ENCODE assay signal across 1 cellular context in the genomic region with DNA sequence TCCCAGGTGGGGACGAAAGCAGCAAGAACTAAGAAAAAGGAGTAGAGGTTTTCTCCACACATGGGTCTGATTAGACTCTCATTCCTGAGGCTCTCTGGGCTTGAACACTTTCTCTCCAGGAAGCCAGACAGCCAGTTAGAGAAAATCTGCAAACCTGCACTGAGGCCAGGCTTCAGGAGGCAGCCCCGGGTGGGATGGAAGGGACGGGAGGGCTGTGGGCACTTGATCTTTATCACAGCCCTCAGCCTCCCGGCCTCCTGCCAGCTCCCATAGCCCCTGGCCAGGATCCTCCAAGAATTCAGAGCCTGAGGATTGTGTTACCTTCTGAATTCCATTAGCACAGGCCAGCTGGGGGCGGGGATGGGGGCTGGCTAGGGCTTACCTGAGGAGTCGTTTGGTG.
TF ChIP-seq lines count a peak whose summit lies in the region.

No MANE protein-coding gene starts in this region.

TF ChIP-seq in GM23338, 12 proteins besides CTCF, POLR2A, EP300 and RAD21 (continued from another document):
- TF ChIP-seq, protein P1, sequence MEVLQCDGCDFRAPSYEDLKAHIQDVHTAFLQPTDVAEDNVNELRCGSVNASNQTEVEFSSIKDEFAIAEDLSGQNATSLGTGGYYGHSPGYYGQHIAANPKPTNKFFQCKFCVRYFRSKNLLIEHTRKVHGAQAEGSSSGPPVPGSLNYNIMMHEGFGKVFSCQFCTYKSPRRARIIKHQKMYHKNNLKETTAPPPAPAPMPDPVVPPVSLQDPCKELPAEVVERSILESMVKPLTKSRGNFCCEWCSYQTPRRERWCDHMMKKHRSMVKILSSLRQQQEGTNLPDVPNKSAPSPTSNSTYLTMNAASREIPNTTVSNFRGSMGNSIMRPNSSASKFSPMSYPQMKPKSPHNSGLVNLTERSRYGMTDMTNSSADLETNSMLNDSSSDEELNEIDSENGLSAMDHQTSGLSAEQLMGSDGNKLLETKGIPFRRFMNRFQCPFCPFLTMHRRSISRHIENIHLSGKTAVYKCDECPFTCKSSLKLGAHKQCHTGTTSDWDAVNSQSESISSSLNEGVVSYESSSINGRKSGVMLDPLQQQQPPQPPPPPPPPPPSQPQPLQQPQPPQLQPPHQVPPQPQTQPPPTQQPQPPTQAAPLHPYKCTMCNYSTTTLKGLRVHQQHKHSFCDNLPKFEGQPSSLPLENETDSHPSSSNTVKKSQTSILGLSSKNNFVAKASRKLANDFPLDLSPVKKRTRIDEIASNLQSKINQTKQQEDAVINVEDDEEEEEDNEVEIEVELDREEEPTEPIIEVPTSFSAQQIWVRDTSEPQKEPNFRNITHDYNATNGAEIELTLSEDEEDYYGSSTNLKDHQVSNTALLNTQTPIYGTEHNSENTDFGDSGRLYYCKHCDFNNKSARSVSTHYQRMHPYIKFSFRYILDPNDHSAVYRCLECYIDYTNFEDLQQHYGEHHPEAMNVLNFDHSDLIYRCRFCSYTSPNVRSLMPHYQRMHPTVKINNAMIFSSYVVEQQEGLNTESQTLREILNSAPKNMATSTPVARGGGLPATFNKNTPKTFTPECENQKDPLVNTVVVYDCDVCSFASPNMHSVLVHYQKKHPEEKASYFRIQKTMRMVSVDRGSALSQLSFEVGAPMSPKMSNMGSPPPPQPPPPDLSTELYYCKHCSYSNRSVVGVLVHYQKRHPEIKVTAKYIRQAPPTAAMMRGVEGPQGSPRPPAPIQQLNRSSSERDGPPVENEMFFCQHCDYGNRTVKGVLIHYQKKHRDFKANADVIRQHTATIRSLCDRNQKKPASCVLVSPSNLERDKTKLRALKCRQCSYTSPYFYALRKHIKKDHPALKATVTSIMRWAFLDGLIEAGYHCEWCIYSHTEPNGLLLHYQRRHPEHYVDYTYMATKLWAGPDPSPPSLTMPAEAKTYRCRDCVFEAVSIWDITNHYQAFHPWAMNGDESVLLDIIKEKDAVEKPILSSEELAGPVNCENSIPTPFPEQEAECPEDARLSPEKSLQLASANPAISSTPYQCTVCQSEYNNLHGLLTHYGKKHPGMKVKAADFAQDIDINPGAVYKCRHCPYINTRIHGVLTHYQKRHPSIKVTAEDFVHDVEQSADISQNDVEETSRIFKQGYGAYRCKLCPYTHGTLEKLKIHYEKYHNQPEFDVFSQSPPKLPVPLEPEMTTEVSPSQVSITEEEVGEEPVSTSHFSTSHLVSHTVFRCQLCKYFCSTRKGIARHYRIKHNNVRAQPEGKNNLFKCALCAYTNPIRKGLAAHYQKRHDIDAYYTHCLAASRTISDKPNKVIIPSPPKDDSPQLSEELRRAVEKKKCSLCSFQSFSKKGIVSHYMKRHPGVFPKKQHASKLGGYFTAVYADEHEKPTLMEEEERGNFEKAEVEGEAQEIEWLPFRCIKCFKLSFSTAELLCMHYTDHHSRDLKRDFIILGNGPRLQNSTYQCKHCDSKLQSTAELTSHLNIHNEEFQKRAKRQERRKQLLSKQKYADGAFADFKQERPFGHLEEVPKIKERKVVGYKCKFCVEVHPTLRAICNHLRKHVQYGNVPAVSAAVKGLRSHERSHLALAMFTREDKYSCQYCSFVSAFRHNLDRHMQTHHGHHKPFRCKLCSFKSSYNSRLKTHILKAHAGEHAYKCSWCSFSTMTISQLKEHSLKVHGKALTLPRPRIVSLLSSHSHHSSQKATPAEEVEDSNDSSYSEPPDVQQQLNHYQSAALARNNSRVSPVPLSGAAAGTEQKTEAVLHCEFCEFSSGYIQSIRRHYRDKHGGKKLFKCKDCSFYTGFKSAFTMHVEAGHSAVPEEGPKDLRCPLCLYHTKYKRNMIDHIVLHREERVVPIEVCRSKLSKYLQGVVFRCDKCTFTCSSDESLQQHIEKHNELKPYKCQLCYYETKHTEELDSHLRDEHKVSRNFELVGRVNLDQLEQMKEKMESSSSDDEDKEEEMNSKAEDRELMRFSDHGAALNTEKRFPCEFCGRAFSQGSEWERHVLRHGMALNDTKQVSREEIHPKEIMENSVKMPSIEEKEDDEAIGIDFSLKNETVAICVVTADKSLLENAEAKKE (CRISPR knock-in tag; IDR thresholded peaks at IDR 0.05), result no peak
- no peak for TF ChIP-seq NANOG (IDR thresholded peaks at IDR 0.05; ENCODE audit: borderline replicate concordance)
- TF ChIP-seq JUNB (IDR thresholded peaks at IDR 0.05; ENCODE audit: unreplicated experiment), result no peak
- TF ChIP-seq ZNF114 (CRISPR knock-in tag; IDR thresholded peaks at IDR 0.05), result no peak
- TF ChIP-seq ZNF331 (CRISPR knock-in tag; IDR thresholded peaks at IDR 0.05; ENCODE audit: low read depth), result no peak
- no peak for TF ChIP-seq POLR2AphosphoS5 (IDR thresholded peaks at IDR 0.05; ENCODE audit: low read depth)
- TF ChIP-seq, protein P2, sequence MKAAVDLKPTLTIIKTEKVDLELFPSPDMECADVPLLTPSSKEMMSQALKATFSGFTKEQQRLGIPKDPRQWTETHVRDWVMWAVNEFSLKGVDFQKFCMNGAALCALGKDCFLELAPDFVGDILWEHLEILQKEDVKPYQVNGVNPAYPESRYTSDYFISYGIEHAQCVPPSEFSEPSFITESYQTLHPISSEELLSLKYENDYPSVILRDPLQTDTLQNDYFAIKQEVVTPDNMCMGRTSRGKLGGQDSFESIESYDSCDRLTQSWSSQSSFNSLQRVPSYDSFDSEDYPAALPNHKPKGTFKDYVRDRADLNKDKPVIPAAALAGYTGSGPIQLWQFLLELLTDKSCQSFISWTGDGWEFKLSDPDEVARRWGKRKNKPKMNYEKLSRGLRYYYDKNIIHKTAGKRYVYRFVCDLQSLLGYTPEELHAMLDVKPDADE (IDR thresholded peaks at IDR 0.05), result no peak
- no peak for TF ChIP-seq CREB1 (CRISPR knock-in tag; IDR thresholded peaks at IDR 0.05; ENCODE audit: low read depth)
- TF ChIP-seq EZH2 (IDR thresholded peaks at IDR 0.05; ENCODE audit: low read depth, unreplicated experiment), result no peak
TF ChIP-seq in GM23338: peak in this region for 0.
